15 cellular contexts compared by ENCODE assay signal in the genomic region with DNA sequence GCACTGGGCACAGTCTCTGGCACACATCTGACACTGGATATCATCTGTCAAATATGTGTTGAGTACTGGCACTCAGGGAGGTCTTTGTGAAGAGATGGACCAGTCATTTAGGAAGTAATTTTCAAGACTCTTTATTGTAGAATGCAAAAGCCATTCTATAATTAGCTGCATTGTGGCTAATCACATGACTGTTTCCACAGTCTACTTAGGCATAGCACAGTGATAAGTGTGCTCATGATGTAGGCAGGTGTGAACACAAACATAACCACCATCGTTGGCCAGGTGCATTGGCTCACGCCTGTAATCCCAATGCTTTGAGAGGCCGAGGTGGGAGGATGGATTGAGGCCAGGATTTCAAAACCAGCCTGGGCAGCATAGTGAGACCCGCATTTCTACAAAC.
DNase-seq lines count a peak whose midpoint lies in the region; ATAC-seq, FAIRE-seq and TF ChIP-seq lines count a peak whose summit lies in the region.
"Had no signal": no experiment of that assay in that cellular context is flagged by ENCODE, and none has a peak within 500 bp of the region (broad histone marks: within the 10 kb centered on the region; RNA-seq: fewer than 3 reads in every experiment).

No MANE protein-coding gene starts in this region.

- no peak for FAIRE-seq in bronchial epithelial cell (lab: Jason Lieb, UNC)

- H3K36me3 ChIP-seq in bronchial epithelial cell (ENCODE audit: control insufficient read depth, insufficient read depth, low read length), result no peaks in the 10 kb centered on the region

- DNase-seq in DMS53 (lab: John Stamatoyannopoulos, UW) (peak; percentile 99), NCI-H1417 treated with DMSO at 0.1 percent for 48 hours (lab: John Stamatoyannopoulos, UW) (peak; percentile 82), NCI-H2196 treated with DMSO at 0.1 percent for 48 hours (lab: John Stamatoyannopoulos, UW; ENCODE audit: unreplicated experiment) (peak; percentile 79), bronchial epithelial cell (ENCODE audit: low read depth) (peak; percentile 27), HUDEP-2 (lab: John Stamatoyannopoulos, UW; ENCODE audit: unreplicated experiment in 76 of 76) (no peak), T-helper 9 cell (no peak)
- no peak for DNase-seq in activated CD4-positive, alpha-beta T cell treated with anti-CD3 and anti-CD28 coated beads, Interleukin-2, amount 50 U/mL, for 1 hour
- DNase-seq: activated CD8-positive, alpha-beta T cell treated with anti-CD3 and anti-CD28 coated beads, Interleukin-2, amount 10 ng/mL, durations not matched to agents 7 days and 5 days; effector CD8-positive, alpha-beta T cell; head of caudate nucleus; mammary epithelial cell; naive thymus-derived CD4-positive, alpha-beta T cell; NCI-H82; T-helper 17 cell had no signal

- no peak overlapping the region for H3K4me3 ChIP-seq in bronchial epithelial cell (ENCODE audit: low read depth, low read length)

- TF ChIP-seq CTCF in bronchial epithelial cell (IDR thresholded peaks at IDR 0.05; ENCODE audit: insufficient read depth, low read length, severe bottlenecking), result no peak

- ATAC-seq in HG03354 (IDR thresholded peaks at IDR 0.05; ENCODE audit: poor library complexity, severe bottlenecking, unreplicated experiment), result no peak
- ATAC-seq: activated CD8-positive, alpha-beta T cell treated with anti-CD3 and anti-CD28 coated beads, Interleukin-2, amount 10 ng/mL, durations not matched to agents 7 days and 5 days; naive thymus-derived CD4-positive, alpha-beta T cell; T-helper 17 cell had no signal

- H3K27me3 ChIP-seq in bronchial epithelial cell (ENCODE audit: control insufficient read depth, insufficient read depth, low read length), result peaks cover 4% of the 10 kb centered on the region

Comparison
In these comparisons a context has a peak if more than half of its experiments do, and no peak if none do; other contexts are left out.
1. DNase-seq: peak in DMS53 (single experiment), NCI-H1417 treated with DMSO at 0.1 percent for 48 hours (single experiment), NCI-H2196 treated with DMSO at 0.1 percent for 48 hours (single experiment) and bronchial epithelial cell (single experiment); none in HUDEP-2 (0 of 76), activated CD4-positive, alpha-beta T cell treated with anti-CD3 and anti-CD28 coated beads, Interleukin-2, amount 50 U/mL, for 1 hour (single experiment) and T-helper 9 cell (single experiment).